2 cellular contexts compared by ENCODE assay signal in genomic region chr6:33774774-33775173, GRCh38.
TF ChIP-seq lines count a peak whose summit lies in the region.

No MANE protein-coding gene starts in this region.

TF ChIP-seq in HepG2, 621 proteins besides CTCF, POLR2A, EP300 and RAD21:
- TF ChIP-seq PAX8 (CRISPR knock-in tag; IDR thresholded peaks at IDR 0.05; ENCODE audit: borderline replicate concordance) (no peak), ZNF24 (IDR thresholded peaks at IDR 0.05) (peak; percentile 91)

TF ChIP-seq in GM12878, 131 proteins besides CTCF, POLR2A, EP300 and RAD21:
- no peak for TF ChIP-seq FOXK2 (IDR thresholded peaks at IDR 0.05)
- no peak for TF ChIP-seq HSF1 (IDR thresholded peaks at IDR 0.05; ENCODE audit: low read depth, low read length)
- peak; percentile 60; the same call in 1 of the 2 replicates for TF ChIP-seq ZNF24 (IDR thresholded peaks at IDR 0.05)
